ENCODE assay signal across 15 cellular contexts in genomic region chr7:73703649-73703984, GRCh38. TPM values are rescaled to one million over a fixed set of nuclear protein-coding genes. Genes with fewer than 3 reads are reported as not detected.
DNase-seq lines count a peak whose midpoint lies in the region; ATAC-seq, FAIRE-seq and TF ChIP-seq lines count a peak whose summit lies in the region.
"Had no signal": no experiment of that assay in that cellular context is flagged by ENCODE, and none has a peak within 500 bp of the region (broad histone marks: within the 10 kb centered on the region; RNA-seq: fewer than 3 reads in every experiment).

No MANE protein-coding gene starts in this region.

- H3K4me3 Mint-ChIP-seq in nephron progenitor cell = peak overlapping the region; percentile 58
- H3K4me3 Mint-ChIP-seq: activated naive CD4-positive, alpha-beta T cell treated with anti-CD3 and anti-CD28 coated beads, Interleukin-2, amount 50 U/mL, for 24 hours had no signal

- intact Hi-C loops in dorsolateral prefrontal cortex (cut with DNase I) = no loop called here

- no peaks in the 10 kb centered on the region for H3K9me3 ChIP-seq in A549
- no peaks in the 10 kb centered on the region for H3K9me3 ChIP-seq in HUES64 (ENCODE audit: insufficient read depth, low read depth, low read length)
- H3K9me3 ChIP-seq: gastrocnemius medialis had no signal

- CTCF ChIA-PET in A549 (lab: Yijun Ruan, JAX) = interaction anchor here (0.8 to 10.0 kb wide), 8 partner anchors 11 to 117 kb away, joined by 3 to 105 read pairs (median 12); no protein-coding TSS in a partner anchor

- peak overlapping the region; percentile 35 for H3K4me3 ChIP-seq in A549
- H3K4me3 ChIP-seq in HUES64 (ENCODE audit: low read length) = peak overlapping the region; percentile 49
- H3K4me3 ChIP-seq in dorsolateral prefrontal cortex = peak overlapping the region in 45 of 59 donors; percentile 2 to 50 (median 28)

- peak in 1 of 2 experiments; percentile 45 for DNase-seq in A549 (ENCODE audit: low read depth in 1 of 2, low spot score in 1 of 2)
- no peak for DNase-seq in dorsolateral prefrontal cortex
- no peak for DNase-seq in nephron progenitor cell
- no peak for DNase-seq in ecto neural progenitor cell (ENCODE audit: low spot score)
- DNase-seq in mesenteric fat pad (ENCODE audit: low spot score) = no peak
- DNase-seq: activated CD4-positive, alpha-beta T cell treated with anti-CD3 and anti-CD28 coated beads for 1 hour; Calu3; gastrocnemius medialis; NCI-H1930 had no signal

- H3K27me3 ChIP-seq in HUES64 (ENCODE audit: insufficient read depth, low read length) (no peaks in the 10 kb centered on the region), dorsolateral prefrontal cortex (no peaks in the 10 kb centered on the region)
- H3K27me3 ChIP-seq: gastrocnemius medialis had no signal

- H3K4me1 ChIP-seq in A549 = peaks cover 94% of the 10 kb centered on the region
- peaks cover 7% of the 10 kb centered on the region for H3K4me1 ChIP-seq in HUES64 (ENCODE audit: insufficient read depth, low read length)
- H3K4me1 ChIP-seq: gastrocnemius medialis had no signal

- POLR2A ChIA-PET in A549 (lab: Yijun Ruan, JAX) = interaction anchor here (1.0 to 5.0 kb wide), 3 partner anchors 12 to 20 kb away, joined by 5 to 135 read pairs (median 27); partner anchors contain the start of genes BUD23, DNAJC30 and STX1A

- no peak overlapping the region for H3K27ac Mint-ChIP-seq in nephron progenitor cell
- H3K27ac Mint-ChIP-seq: activated naive CD4-positive, alpha-beta T cell treated with anti-CD3 and anti-CD28 coated beads, Interleukin-2, amount 50 U/mL, for 24 hours had no signal

- H3K36me3 Mint-ChIP-seq in nephron progenitor cell (ENCODE audit: low read depth) = peaks cover 11% of the 10 kb centered on the region

- TF ChIP-seq POLR2A in A549 (IDR thresholded peaks at IDR 0.05; ENCODE audit: low read length) = no peak

- TF ChIP-seq CTCF in A549 (IDR thresholded peaks at IDR 0.05) (no peak), dorsolateral prefrontal cortex (IDR thresholded peaks at IDR 0.05 in 54 of 56, conservative IDR thresholded peaks at IDR 0.05 in 2 of 56; ENCODE audit: low read depth in 1 of 56, partially characterized antibody in 56 of 56) (no peak), nephron progenitor cell (IDR thresholded peaks at IDR 0.05) (no peak)

- no peak overlapping the region for H3K9ac ChIP-seq in HUES64 (ENCODE audit: low read depth, low read length)

- ATAC-seq in A549 (no peak), GM18861 (IDR thresholded peaks at IDR 0.05; ENCODE audit: unreplicated experiment) (no peak), GM19397 (IDR thresholded peaks at IDR 0.05; ENCODE audit: unreplicated experiment) (no peak)

- TF ChIP-seq RAD21 in A549 (conservative IDR thresholded peaks at IDR 0.05 in 1 of 2, IDR thresholded peaks at IDR 0.05 in 1 of 2) = no peak

- no peak for FAIRE-seq in A549 (lab: Jason Lieb, UNC)
- FAIRE-seq: GM18507, RCC 7860 had no signal

- peaks cover 21% of the 10 kb centered on the region for H3K36me3 ChIP-seq in HUES64 (ENCODE audit: insufficient read depth, low read length)

- 43% methylated on average over 6 of the region's 13 CpGs for WGBS in A549 (ENCODE audit: missing lambda C conversion rate)
- 14% methylated on average over 11 of the region's 13 CpGs for WGBS in HUES64

- peaks cover 25% of the 10 kb centered on the region for H3K4me1 Mint-ChIP-seq in nephron progenitor cell

- H3K27me3 Mint-ChIP-seq in nephron progenitor cell (ENCODE audit: low read depth, poor library complexity) = peaks cover 6% of the 10 kb centered on the region
- H3K27me3 Mint-ChIP-seq: activated naive CD4-positive, alpha-beta T cell treated with anti-CD3 and anti-CD28 coated beads, Interleukin-2, amount 50 U/mL, for 24 hours had no signal

- H3K9me3 Mint-ChIP-seq in nephron progenitor cell = no peaks in the 10 kb centered on the region
- H3K9me3 Mint-ChIP-seq: activated naive CD4-positive, alpha-beta T cell treated with anti-CD3 and anti-CD28 coated beads, Interleukin-2, amount 50 U/mL, for 24 hours had no signal

- peak overlapping the region; percentile 90 for H3K4me2 ChIP-seq in A549

- no peak for TF ChIP-seq EP300 in A549 (IDR thresholded peaks at IDR 0.05)

- H3K27ac ChIP-seq in A549 = peak overlapping the region; percentile 99 to 100
- H3K27ac ChIP-seq in HUES64 (ENCODE audit: low read depth, low read length) = no peak overlapping the region; the same call in 1 of the 2 replicates
- peak overlapping the region in 16 of 59 donors; percentile 2 to 82 (median 42) for H3K27ac ChIP-seq in dorsolateral prefrontal cortex
- H3K27ac ChIP-seq: gastrocnemius medialis had no signal

TF ChIP-seq in A549, 52 proteins besides CTCF, POLR2A, EP300 and RAD21 (continues in another document):
- TF ChIP-seq USF2 (IDR thresholded peaks at IDR 0.05) (no peak), ZC3H11A (IDR thresholded peaks at IDR 0.05) (no peak), CBX2 (IDR thresholded peaks at IDR 0.05; ENCODE audit: borderline replicate concordance, low read depth) (no peak), ELK1 (IDR thresholded peaks at IDR 0.05; ENCODE audit: low read depth, low read length) (no peak), GATA3 (IDR thresholded peaks at IDR 0.05; ENCODE audit: borderline replicate concordance) (no peak), HES2 (IDR thresholded peaks at IDR 0.05) (no peak)

RNA-seq across cellular contexts. Expression of gene STX1A, which starts 15.9 kb away (rescaled TPM):
- polyA plus RNA-seq in A549 (2011; rRNA removed) = 72.9 and 81.7 TPM in 2 replicates
- polyA plus RNA-seq in A549 (2012; cell fraction: cytosol; rRNA removed) = 83.3 and 90.6 TPM in 2 replicates
- polyA plus RNA-seq in A549 (2012; cell fraction: nucleus; rRNA removed) = 316 and 405 TPM in 2 replicates
- 48.3 to 59.0 TPM (median 49.2 TPM) in 3 replicates for polyA plus RNA-seq in A549 (2017; fragmentation: RNase III; extraction: RNeasy Plus Mini Kit Qiagen cat#74134 plus additional on column Dnase treatment)
- 53.0 and 59.8 TPM in 2 replicates for polyA minus RNA-seq in A549 (2011; rRNA and poly(A)+ RNA removed)
- 4.5 TPM for polyA plus RNA-seq in HUES64 (2013, experiment 1 of 2)
- 6.1 TPM for polyA plus RNA-seq in HUES64 (2013, experiment 2 of 2)
- total RNA-seq in dorsolateral prefrontal cortex = 100 to 1,000 TPM in 114 of 120 experiments, 10 to 100 TPM in 6; 59.6 to 264 (median 153) TPM
- 3.5 TPM for total RNA-seq in mesenteric fat pad

RNA-seq across cellular contexts. Expression of gene BUD23, which starts 20.2 kb away (rescaled TPM):
- 131 and 161 TPM in 2 replicates for polyA plus RNA-seq in A549 (2011; rRNA removed)
- 174 and 207 TPM in 2 replicates for polyA plus RNA-seq in A549 (2012; cell fraction: cytosol; rRNA removed)
- polyA plus RNA-seq in A549 (2012; cell fraction: nucleus; rRNA removed) = 105 and 131 TPM in 2 replicates
- polyA plus RNA-seq in A549 (2017; fragmentation: RNase III; extraction: RNeasy Plus Mini Kit Qiagen cat#74134 plus additional on column Dnase treatment) = 130 to 145 TPM (median 134 TPM) in 3 replicates
- polyA minus RNA-seq in A549 (2011; rRNA and poly(A)+ RNA removed) = 64.7 and 68.8 TPM in 2 replicates
- 64.4 TPM for polyA plus RNA-seq in HUES64 (2013, experiment 1 of 2)
- 58.6 TPM for polyA plus RNA-seq in HUES64 (2013, experiment 2 of 2)
- total RNA-seq in dorsolateral prefrontal cortex = 10 to 100 TPM; 32.0 to 61.9 (median 46.1) TPM
- total RNA-seq in mesenteric fat pad = 51.9 TPM

RNA-seq across cellular contexts. Expression of gene DNAJC30, which starts 20.4 kb away (rescaled TPM):
- polyA plus RNA-seq in A549 (2011; rRNA removed) (5.2 and 5.7 TPM in 2 replicates), A549 (2017; fragmentation: RNase III; extraction: RNeasy Plus Mini Kit Qiagen cat#74134 plus additional on column Dnase treatment) (8.9 to 10.1 TPM (median 9.3 TPM) in 3 replicates)
- polyA plus RNA-seq in A549 (2012; cell fraction: cytosol; rRNA removed) = 8.1 and 12.9 TPM in 2 replicates
- 11.4 and 13.4 TPM in 2 replicates for polyA plus RNA-seq in A549 (2012; cell fraction: nucleus; rRNA removed)
- polyA minus RNA-seq in A549 (2011; rRNA and poly(A)+ RNA removed) = 4.0 and 5.4 TPM in 2 replicates
- 5.5 TPM for polyA plus RNA-seq in HUES64 (2013, experiment 1 of 2)
- 4.4 TPM for polyA plus RNA-seq in HUES64 (2013, experiment 2 of 2)
- total RNA-seq in dorsolateral prefrontal cortex (10 to 100 TPM in 119 of 120 experiments, 1 to 10 TPM in 1; 9.5 to 21.4 (median 15.8) TPM), mesenteric fat pad (11.7 TPM)

RNA-seq across cellular contexts. Expression of gene ABHD11, which starts 35.0 kb away (rescaled TPM):
- polyA plus RNA-seq in A549 (2011; rRNA removed) (8.1 and 10.4 TPM in 2 replicates), A549 (2017; fragmentation: RNase III; extraction: RNeasy Plus Mini Kit Qiagen cat#74134 plus additional on column Dnase treatment) (13.7 to 15.2 TPM (median 15.1 TPM) in 3 replicates)
- polyA plus RNA-seq in A549 (2012; cell fraction: cytosol; rRNA removed) = 29.2 and 33.7 TPM in 2 replicates
- 36.0 and 40.6 TPM in 2 replicates for polyA plus RNA-seq in A549 (2012; cell fraction: nucleus; rRNA removed)
- 14.5 and 18.2 TPM in 2 replicates for polyA minus RNA-seq in A549 (2011; rRNA and poly(A)+ RNA removed)
- polyA plus RNA-seq in HUES64 (2013, experiment 1 of 2) = 13.1 TPM
- 10.2 TPM for polyA plus RNA-seq in HUES64 (2013, experiment 2 of 2)
- total RNA-seq in dorsolateral prefrontal cortex (10 to 100 TPM in 119 of 120 experiments, 1 to 10 TPM in 1; 8.9 to 40.2 (median 19.5) TPM), mesenteric fat pad (14.3 TPM)

RNA-seq across cellular contexts. Expression of gene VPS37D, which starts 36.0 kb away (rescaled TPM):
- polyA plus RNA-seq in A549 (2011; rRNA removed) (3.3 and 3.8 TPM in 2 replicates), A549 (2017; fragmentation: RNase III; extraction: RNeasy Plus Mini Kit Qiagen cat#74134 plus additional on column Dnase treatment) (2.2 to 2.9 TPM (median 2.6 TPM) in 3 replicates)
- 3.2 and 4.5 TPM in 2 replicates for polyA plus RNA-seq in A549 (2012; cell fraction: cytosol; rRNA removed)
- 3.2 and 3.6 TPM in 2 replicates for polyA plus RNA-seq in A549 (2012; cell fraction: nucleus; rRNA removed)
- 2.1 and 3.3 TPM in 2 replicates for polyA minus RNA-seq in A549 (2011; rRNA and poly(A)+ RNA removed)
- polyA plus RNA-seq in HUES64 (2013, experiment 1 of 2) = 2.5 TPM
- polyA plus RNA-seq in HUES64 (2013, experiment 2 of 2) = 3.6 TPM
- total RNA-seq in dorsolateral prefrontal cortex (10 to 100 TPM in 58 of 120 experiments, 1 to 10 TPM in 62; 5.8 to 17.7 (median 9.9) TPM), mesenteric fat pad (2.0 TPM)

Comparison
In these comparisons a context has a peak if more than half of its experiments do, and no peak if none do; other contexts are left out.
1. RNA of gene STX1A, which starts 15.9 kb away (total RNA-seq): 59.6 to 264 TPM in dorsolateral prefrontal cortex; 3.5 TPM in mesenteric fat pad (single experiment); every median in the first group is over 10 times any median in the second.
2. Peak in every context shown above with its lines, with median percentiles within 50 percentile points of each other: H3K4me3 ChIP-seq.